ENCODE assay signal across 12 cellular contexts in genomic region chr16:65547799-65548446, GRCh38.
DNase-seq lines count a peak whose midpoint lies in the region; ATAC-seq and TF ChIP-seq lines count a peak whose summit lies in the region.
"Had no signal": no experiment of that assay in that cellular context is flagged by ENCODE, and none has a peak within 500 bp of the region (broad histone marks: within the 10 kb centered on the region; RNA-seq: fewer than 3 reads in every experiment).

No MANE protein-coding gene starts in this region.

- CTCF ChIA-PET in HEK293T (lab: Yijun Ruan, JAX) = no interaction called here

- peak overlapping the region; percentile 87 for H3K27ac Mint-ChIP-seq in osteocyte (ENCODE audit: unreplicated experiment)
- H3K27ac Mint-ChIP-seq: dendritic cell treated with granulocyte-macrophage colony-stimulating factor and Interleukin-4, amounts not matched to agents 40 ng/mL and 50 ng/mL, for 4 days; immature natural killer cell had no signal

- H3K9me3 ChIP-seq in aorta (ENCODE audit: control insufficient read depth, low read length) = no peaks in the 10 kb centered on the region

- no peak overlapping the region for H3K4me3 ChIP-seq in fibroblast of pulmonary artery (replicated peaks; ENCODE audit: low read depth, low read length)
- no peak overlapping the region for H3K4me3 ChIP-seq in aorta (ENCODE audit: low read length in 2 of 2)

- H3K9me3 Mint-ChIP-seq in osteocyte (ENCODE audit: unreplicated experiment) = no peaks in the 10 kb centered on the region

- DNase-seq in ELR (ENCODE audit: low read depth) = peak; percentile 64
- peak; percentile 97 for DNase-seq in fibroblast of pulmonary artery (ENCODE audit: low read depth)
- no peak for DNase-seq in osteocyte (ENCODE audit: extremely low spot score, unreplicated experiment)
- DNase-seq in stimulated activated CD4-positive, alpha-beta T cell treated with anti-CD3 and anti-CD28 coated beads, Interleukin-4, amount 100 ng/mL, for 24 hours = no peak
- DNase-seq in aorta = no peak
- no peak for DNase-seq in NCI-H2081 (lab: John Stamatoyannopoulos, UW)
- no peak for DNase-seq in HEK293T (ENCODE audit: extremely low spot score)
- DNase-seq: activated T-cell treated with anti-CD3 and anti-CD28 coated beads for 4 hours, COR-L47, immature natural killer cell had no signal

- peak overlapping the region; percentile 45 for H3K4me3 Mint-ChIP-seq in osteocyte (ENCODE audit: unreplicated experiment)
- H3K4me3 Mint-ChIP-seq: dendritic cell treated with granulocyte-macrophage colony-stimulating factor and Interleukin-4, amounts not matched to agents 40 ng/mL and 50 ng/mL, for 4 days; immature natural killer cell had no signal

- H3K36me3 Mint-ChIP-seq in osteocyte (ENCODE audit: unreplicated experiment) = peaks cover under 1% of the 10 kb centered on the region
- H3K36me3 Mint-ChIP-seq: immature natural killer cell had no signal

- H3K4me1 ChIP-seq in aorta (ENCODE audit: control insufficient read depth in 1 of 2, insufficient read depth in 2 of 2, low read length in 2 of 2) = no peaks in the 10 kb centered on the region

- 21 to 23% methylated on average over 7 of the region's 7 CpGs for WGBS in aorta, 2 donors

- no peaks in the 10 kb centered on the region for H3K27me3 Mint-ChIP-seq in osteocyte (ENCODE audit: unreplicated experiment)
- H3K27me3 Mint-ChIP-seq: dendritic cell treated with granulocyte-macrophage colony-stimulating factor and Interleukin-4, amounts not matched to agents 40 ng/mL and 50 ng/mL, for 4 days had no signal

- ATAC-seq in SK-N-SH treated with all-trans-retinoic acid at 6 μM for 48 hours (peak; percentile 66), aorta (ENCODE audit: low FRiP score) (no peak)

- no peaks in the 10 kb centered on the region for H3K36me3 ChIP-seq in aorta (ENCODE audit: control insufficient read depth in 1 of 2, insufficient read depth in 2 of 2, low read length in 1 of 2)

- TF ChIP-seq CTCF in fibroblast of pulmonary artery (IDR thresholded peaks at IDR 0.05; ENCODE audit: low read length, missing control alignments) = no peak
- TF ChIP-seq CTCF in osteocyte (IDR thresholded peaks at IDR 0.05) = no peak

- H3K27me3 ChIP-seq in aorta (ENCODE audit: control insufficient read depth in 1 of 2, insufficient read depth in 2 of 2, low read length in 1 of 2) = no peaks in the 10 kb centered on the region

- peaks cover 46% of the 10 kb centered on the region for H3K4me1 Mint-ChIP-seq in osteocyte (ENCODE audit: unreplicated experiment)
- H3K4me1 Mint-ChIP-seq: immature natural killer cell had no signal

- intact Hi-C loops in aorta (cut with DNase I) = no loop called here

- no peak overlapping the region for H3K27ac ChIP-seq in aorta (ENCODE audit: low read depth in 1 of 2, low read length in 2 of 2)

- POLR2A ChIA-PET in HEK293T (lab: Yijun Ruan, JAX) = no interaction called here

TF ChIP-seq in SK-N-SH treated with all-trans-retinoic acid at 6 μM for 48 hours, 23 proteins besides CTCF, POLR2A, EP300 and RAD21 (continues in another document):
- TF ChIP-seq ISL1 (CRISPR knock-in tag; IDR thresholded peaks at IDR 0.05) = no peak
- no peak for TF ChIP-seq ZNF8 (CRISPR knock-in tag; IDR thresholded peaks at IDR 0.05)
- TF ChIP-seq ZFP30 (CRISPR knock-in tag; IDR thresholded peaks at IDR 0.05) = no peak
- no peak for TF ChIP-seq GLIS3 (CRISPR knock-in tag; IDR thresholded peaks at IDR 0.05)
- TF ChIP-seq ZNF565 (CRISPR knock-in tag; conservative IDR thresholded peaks at IDR 0.05; ENCODE audit: low read depth) = no peak
- no peak for TF ChIP-seq ZC3H10 (CRISPR knock-in tag; IDR thresholded peaks at IDR 0.05)
- TF ChIP-seq, protein P1, sequence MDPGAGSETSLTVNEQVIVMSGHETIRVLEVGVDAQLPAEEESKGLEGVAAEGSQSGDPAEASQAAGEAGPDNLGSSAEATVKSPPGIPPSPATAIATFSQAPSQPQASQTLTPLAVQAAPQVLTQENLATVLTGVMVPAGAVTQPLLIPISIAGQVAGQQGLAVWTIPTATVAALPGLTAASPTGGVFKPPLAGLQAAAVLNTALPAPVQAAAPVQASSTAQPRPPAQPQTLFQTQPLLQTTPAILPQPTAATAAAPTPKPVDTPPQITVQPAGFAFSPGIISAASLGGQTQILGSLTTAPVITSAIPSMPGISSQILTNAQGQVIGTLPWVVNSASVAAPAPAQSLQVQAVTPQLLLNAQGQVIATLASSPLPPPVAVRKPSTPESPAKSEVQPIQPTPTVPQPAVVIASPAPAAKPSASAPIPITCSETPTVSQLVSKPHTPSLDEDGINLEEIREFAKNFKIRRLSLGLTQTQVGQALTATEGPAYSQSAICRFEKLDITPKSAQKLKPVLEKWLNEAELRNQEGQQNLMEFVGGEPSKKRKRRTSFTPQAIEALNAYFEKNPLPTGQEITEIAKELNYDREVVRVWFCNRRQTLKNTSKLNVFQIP (CRISPR knock-in tag; IDR thresholded peaks at IDR 0.05; ENCODE audit: borderline replicate concordance, low read depth) = no peak
- no peak for TF ChIP-seq ESRRG (CRISPR knock-in tag; IDR thresholded peaks at IDR 0.05)
- no peak for TF ChIP-seq ARNTL (CRISPR knock-in tag; IDR thresholded peaks at IDR 0.05; ENCODE audit: borderline replicate concordance, low read depth)
- no peak for TF ChIP-seq TOX (CRISPR knock-in tag; IDR thresholded peaks at IDR 0.05; ENCODE audit: borderline replicate concordance)
- TF ChIP-seq ZNF70 (CRISPR knock-in tag; IDR thresholded peaks at IDR 0.05) = no peak
- no peak for TF ChIP-seq BACH2 (CRISPR knock-in tag; IDR thresholded peaks at IDR 0.05; ENCODE audit: borderline replicate concordance)

TF ChIP-seq in HEK293T, 16 proteins besides CTCF, POLR2A, EP300 and RAD21:
- no peak for TF ChIP-seq FOXK2 (IDR thresholded peaks at IDR 0.05)
- TF ChIP-seq BHLHE40 (IDR thresholded peaks at IDR 0.05; ENCODE audit: borderline replicate concordance) = no peak
- TF ChIP-seq L3MBTL2 (conservative IDR thresholded peaks at IDR 0.05) = no peak
- no peak for TF ChIP-seq SP1 (IDR thresholded peaks at IDR 0.05)
- TF ChIP-seq, protein P2, sequence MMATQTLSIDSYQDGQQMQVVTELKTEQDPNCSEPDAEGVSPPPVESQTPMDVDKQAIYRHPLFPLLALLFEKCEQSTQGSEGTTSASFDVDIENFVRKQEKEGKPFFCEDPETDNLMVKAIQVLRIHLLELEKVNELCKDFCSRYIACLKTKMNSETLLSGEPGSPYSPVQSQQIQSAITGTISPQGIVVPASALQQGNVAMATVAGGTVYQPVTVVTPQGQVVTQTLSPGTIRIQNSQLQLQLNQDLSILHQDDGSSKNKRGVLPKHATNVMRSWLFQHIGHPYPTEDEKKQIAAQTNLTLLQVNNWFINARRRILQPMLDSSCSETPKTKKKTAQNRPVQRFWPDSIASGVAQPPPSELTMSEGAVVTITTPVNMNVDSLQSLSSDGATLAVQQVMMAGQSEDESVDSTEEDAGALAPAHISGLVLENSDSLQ (IDR thresholded peaks at IDR 0.05) = no peak
- no peak for TF ChIP-seq ARNT (IDR thresholded peaks at IDR 0.05)
- no peak for TF ChIP-seq SUZ12 (IDR thresholded peaks at IDR 0.05)
- no peak for TF ChIP-seq HDGF (IDR thresholded peaks at IDR 0.05; ENCODE audit: borderline replicate concordance)
- no peak for TF ChIP-seq ZNF384 (IDR thresholded peaks at IDR 0.05)
- no peak for TF ChIP-seq ELF4 (IDR thresholded peaks at IDR 0.05)
- no peak for TF ChIP-seq FOXA1 (IDR thresholded peaks at IDR 0.05)
- no peak for TF ChIP-seq TARDBP (IDR thresholded peaks at IDR 0.05)
- TF ChIP-seq NFRKB (IDR thresholded peaks at IDR 0.05) = no peak
- TF ChIP-seq CTBP1 (IDR thresholded peaks at IDR 0.05; ENCODE audit: borderline replicate concordance) = no peak
- TF ChIP-seq LEF1 (IDR thresholded peaks at IDR 0.05; ENCODE audit: borderline replicate concordance) = no peak
- TF ChIP-seq FOXM1 (IDR thresholded peaks at IDR 0.05; ENCODE audit: borderline replicate concordance) = no peak

Comparison
In these comparisons a context has a peak if more than half of its experiments do, and no peak if none do; other contexts are left out.
1. DNase-seq: peak in ELR (single experiment) and fibroblast of pulmonary artery (single experiment); none in osteocyte (single experiment), stimulated activated CD4-positive, alpha-beta T cell treated with anti-CD3 and anti-CD28 coated beads, Interleukin-4, amount 100 ng/mL, for 24 hours (single experiment), aorta (0 of 2), NCI-H2081 (0 of 2) and HEK293T (single experiment).